27 cellular contexts compared by ENCODE assay signal in genomic region chr2:80624062-80624461, GRCh38.
"Had no signal": no experiment of that assay in that cellular context is flagged by ENCODE, and none has a peak within 500 bp of the region (broad histone marks: within the 10 kb centered on the region; RNA-seq: fewer than 3 reads in every experiment).

No MANE protein-coding gene starts in this region.

- H3K36me3 ChIP-seq: stomach, suprapubic skin, thoracic aorta, thyroid gland, tibial artery, tibial nerve, transverse colon, upper lobe of left lung, upper lobe of right lung, uterus, vagina had no signal

- H3K9me3 ChIP-seq: stomach, testis, thoracic aorta, thyroid gland, tibial artery, tibial nerve, transverse colon, upper lobe of left lung, upper lobe of right lung, uterus, vagina had no signal

- DNase-seq: stimulated activated CD4-positive, alpha-beta T cell treated with anti-CD3 and anti-CD28 coated beads, Interleukin-2, amount 100 ng/mL, for 48 hours; stimulated activated CD4-positive, alpha-beta T cell treated with anti-CD3 and anti-CD28 coated beads, Interleukin-4, amount 100 ng/mL, for 1 hour; stimulated activated CD4-positive, alpha-beta T cell treated with anti-CD3 and anti-CD28 coated beads, Interleukin-4, amount 100 ng/mL, for 24 hours; stimulated activated CD4-positive, alpha-beta T cell treated with anti-CD3 and anti-CD28 coated beads, Interleukin-4, amount 100 ng/mL, for 4 hours; stimulated activated CD8-positive, alpha-beta memory T cell treated with anti-CD3 and anti-CD28 coated beads, Interleukin-4, amount 100 ng/mL, for 48 hours; stimulated activated naive B cell treated with anti-CD40 and anti-IgM and Interleukin-4, amounts not matched to agents 10 μg/mL and 1 μg/mL and 100 μg/mL, for 72 hours; stimulated activated naive CD4-positive, alpha-beta T cell; stimulated activated naive CD4-positive, alpha-beta T cell treated with Interleukin-2 at 50 U/mL for 16 hours; stimulated activated naive CD8-positive, alpha-beta T cell treated with anti-CD3 and anti-CD28 coated beads, Interleukin-15, amount 100 ng/mL, for 72 hours; stimulated activated naive CD8-positive, alpha-beta T cell treated with anti-CD3 and anti-CD28 coated beads, Interleukin-15, Interleukin-2, amounts not matched to agents 100 U/mL and 50 U/mL, for 24 hours; stomach; substantia nigra; testis; thyroid gland; tibial artery; transverse colon; trophoblast cell; upper lobe of left lung; upper lobe of right lung; uterus had no signal

- H3K27me3 ChIP-seq: stomach, suprapubic skin, testis, thyroid gland, tibial artery, tibial nerve, transverse colon, upper lobe of left lung, upper lobe of right lung, uterus, vagina had no signal

- H3K27ac ChIP-seq: stomach, suprapubic skin, testis, thoracic aorta, thyroid gland, tibial artery, tibial nerve, transverse colon, upper lobe of left lung, upper lobe of right lung, uterus, vagina had no signal

- ATAC-seq: stimulated activated effector memory CD8-positive, alpha-beta T cell treated with anti-CD3 and anti-CD28 coated beads, Interleukin-12 subunit alpha, Interleukin-12 subunit beta, amount 100 ng/mL, for 72 hours; stimulated activated memory B cell treated with anti-CD40 and anti-IgM and Interleukin-4, amounts not matched to agents 10 μg/mL and 1 μg/mL and 100 μg/mL, for 72 hours; stimulated activated naive B cell treated with anti-CD40 and anti-IgM and Interleukin-4, amounts not matched to agents 10 μg/mL and 1 μg/mL and 100 μg/mL, for 72 hours; stimulated activated naive CD8-positive, alpha-beta T cell treated with anti-CD3 and anti-CD28 coated beads, Interleukin-15, amount 100 ng/mL, for 72 hours; stimulated activated naive CD8-positive, alpha-beta T cell treated with anti-CD3 and anti-CD28 coated beads, Interleukin-15, Interleukin-2, amounts not matched to agents 100 U/mL and 50 U/mL, for 24 hours; upper lobe of right lung had no signal

- FAIRE-seq: urothelium cell line had no signal

- H3K4me1 ChIP-seq: stomach, suprapubic skin, testis, thyroid gland, tibial artery, tibial nerve, transverse colon, upper lobe of left lung, upper lobe of right lung, uterus, vagina had no signal

- H3K4me3 ChIP-seq: stomach, suprapubic skin, testis, thoracic aorta, thyroid gland, tibial artery, tibial nerve, transverse colon, upper lobe of left lung, upper lobe of right lung, uterus, vagina had no signal
